In the genomic region with DNA sequence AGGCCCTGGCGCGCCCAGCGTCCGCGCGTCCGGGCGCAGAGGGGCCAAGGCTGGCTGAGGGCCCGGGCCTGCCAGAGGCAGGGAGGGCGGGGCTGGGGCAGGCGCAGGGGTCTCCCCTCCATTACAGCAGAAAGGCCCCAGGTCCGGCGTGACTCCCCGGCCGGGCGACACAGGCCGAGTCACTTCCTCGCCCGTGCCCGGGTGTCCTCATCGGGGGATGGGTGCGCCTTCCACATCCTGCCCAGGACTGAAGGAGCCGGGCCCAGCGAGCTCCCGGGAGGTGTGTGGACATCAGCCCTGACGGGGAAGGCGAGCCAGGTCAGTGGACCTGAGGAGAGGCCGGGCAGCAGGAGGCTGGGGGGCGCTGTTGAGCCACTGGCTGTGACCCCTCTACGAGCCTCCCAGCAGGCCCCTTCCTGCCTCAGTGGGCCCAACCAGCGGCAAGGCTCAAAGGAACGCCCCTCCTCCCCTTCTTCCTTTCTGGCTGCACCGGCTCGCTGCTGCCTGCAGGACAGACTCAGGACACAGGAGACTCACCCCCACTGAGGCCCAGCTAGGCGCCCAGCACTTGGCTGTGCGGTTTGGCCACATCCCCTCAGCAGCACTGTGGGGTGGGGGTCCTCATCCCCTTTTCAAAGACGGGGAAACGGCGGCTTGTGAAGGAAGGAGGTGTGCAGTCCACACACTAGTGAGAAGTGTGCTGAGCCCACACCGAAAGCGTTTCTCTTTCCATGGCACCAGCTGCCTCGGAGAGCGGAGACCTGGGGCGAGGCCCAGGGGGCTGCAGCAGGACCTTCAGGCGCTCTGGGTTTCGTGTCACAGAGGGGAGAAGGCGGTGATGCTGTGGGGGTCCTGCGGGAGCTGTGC, we compare ENCODE assay signal across 8 cellular contexts. TPM values are rescaled to one million over a fixed set of nuclear protein-coding genes. Genes with fewer than 3 reads are reported as not detected.
DNase-seq lines count a peak whose midpoint lies in the region; ATAC-seq and TF ChIP-seq lines count a peak whose summit lies in the region.

No MANE protein-coding gene starts in this region.

- peak overlapping the region; percentile 88 for H2AFZ ChIP-seq in neural progenitor cell (replicated peaks)

- H3K36me3 Mint-ChIP-seq in neural progenitor cell: no peaks in the 10 kb centered on the region
- no peaks in the 10 kb centered on the region for H3K36me3 Mint-ChIP-seq in CD8-positive, alpha-beta memory T cell

- H3K4me1 Mint-ChIP-seq in neural progenitor cell: peaks cover 23% of the 10 kb centered on the region
- H3K4me1 Mint-ChIP-seq in CD8-positive, alpha-beta memory T cell: peaks cover 0 to 5% (median 0%) of the 10 kb centered on the region in 3 donors

- H3K4me3 ChIP-seq in esophagus muscularis mucosa (peak overlapping the region; percentile 58 to 71 (median 66)), neural progenitor cell (peak overlapping the region; percentile 48)
- no peak overlapping the region for H3K4me3 ChIP-seq in CD8-positive, alpha-beta memory T cell (ENCODE audit: low read length)

- peak overlapping the region; percentile 90 for H3K4me2 ChIP-seq in neural progenitor cell

- intact Hi-C loops in esophagus muscularis mucosa (cut with DNase I): no loop called here

- no peaks in the 10 kb centered on the region for H3K9me3 Mint-ChIP-seq in neural progenitor cell
- H3K9me3 Mint-ChIP-seq in CD8-positive, alpha-beta memory T cell: no peaks in the 10 kb centered on the region

- H3K27me3 ChIP-seq in esophagus muscularis mucosa (peaks cover 0 to 39% (median 6%) of the 10 kb centered on the region in 4 donors), neural progenitor cell (peaks cover 70% of the 10 kb centered on the region)
- peaks cover 4% of the 10 kb centered on the region for H3K27me3 ChIP-seq in CD8-positive, alpha-beta memory T cell (ENCODE audit: insufficient read depth, low read length, poor library complexity, severe bottlenecking)

- ATAC-seq in HG03196 (IDR thresholded peaks at IDR 0.05; ENCODE audit: unreplicated experiment) (no peak), GM18873 (IDR thresholded peaks at IDR 0.05; ENCODE audit: low FRiP score, unreplicated experiment) (no peak)

- peak overlapping the region; percentile 24 for H3K4me3 Mint-ChIP-seq in neural progenitor cell
- H3K4me3 Mint-ChIP-seq in CD8-positive, alpha-beta memory T cell: peak overlapping the region in 1 of 7 donors; percentile 15

- DNase-seq in COR-L47 (lab: John Stamatoyannopoulos, UW): peak; percentile 21
- peak; percentile 54 for DNase-seq in M059J (ENCODE audit: low read depth)
- no peak for DNase-seq in esophagus muscularis mucosa (ENCODE audit: extremely low spot score)
- DNase-seq in neural progenitor cell (ENCODE audit: low spot score): peak; percentile 61
- DNase-seq in activated CD4-positive, alpha-beta T cell treated with anti-CD3 and anti-CD28 coated beads, Interleukin-2, amount 50 U/mL, for 4 hours: no peak
- no peak for DNase-seq in CD8-positive, alpha-beta memory T cell

- H3K27ac ChIP-seq in esophagus muscularis mucosa (replicated peaks in 1 of 4) (peak overlapping the region; percentile 84 to 92 (median 88)), neural progenitor cell (no peak overlapping the region)
- H3K27ac ChIP-seq in CD8-positive, alpha-beta memory T cell (ENCODE audit: low read depth, low read length): no peak overlapping the region

- H3K79me2 ChIP-seq in neural progenitor cell (ENCODE audit: low read depth): no peaks in the 10 kb centered on the region

- POLR2A ChIA-PET in CD8-positive, alpha-beta memory T cell (lab: Charles Lee): no interaction called here

- H3K36me3 ChIP-seq in esophagus muscularis mucosa (peaks cover 0 to 11% (median 2%) of the 10 kb centered on the region in 4 donors), neural progenitor cell (no peaks in the 10 kb centered on the region)
- H3K36me3 ChIP-seq in CD8-positive, alpha-beta memory T cell (ENCODE audit: insufficient read depth, low read length): no peaks in the 10 kb centered on the region

- H3K9me3 ChIP-seq in esophagus muscularis mucosa: no peaks in the 10 kb centered on the region
- H3K9me3 ChIP-seq in neural progenitor cell (ENCODE audit: low read depth): no peaks in the 10 kb centered on the region
- no peaks in the 10 kb centered on the region for H3K9me3 ChIP-seq in CD8-positive, alpha-beta memory T cell (ENCODE audit: low read length)

- peaks cover 14% of the 10 kb centered on the region for H4K20me1 ChIP-seq in neural progenitor cell (ENCODE audit: low read depth)

- CTCF ChIA-PET in CD8-positive, alpha-beta memory T cell (lab: Charles Lee): no interaction called here

- peaks cover 39% of the 10 kb centered on the region for H3F3A ChIP-seq in neural progenitor cell (ENCODE audit: low read depth)

- 42% methylated on average over 22 of the region's 48 CpGs for WGBS in esophagus muscularis mucosa

- no peak overlapping the region for H3K9ac ChIP-seq in neural progenitor cell

- H3K27ac Mint-ChIP-seq in neural progenitor cell: no peak overlapping the region
- H3K27ac Mint-ChIP-seq in CD8-positive, alpha-beta memory T cell: no peak overlapping the region

- TF ChIP-seq EP300 in esophagus muscularis mucosa (IDR thresholded peaks at IDR 0.05): no peak

- peaks cover 23% of the 10 kb centered on the region for H3K27me3 Mint-ChIP-seq in neural progenitor cell (ENCODE audit: insufficient read depth, low read depth)
- peaks cover 19 to 28% of the 10 kb centered on the region in 2 donors for H3K27me3 Mint-ChIP-seq in CD8-positive, alpha-beta memory T cell

- no peak for TF ChIP-seq POLR2A in esophagus muscularis mucosa (IDR thresholded peaks at IDR 0.05; ENCODE audit: low read depth)

- H3K4me1 ChIP-seq in esophagus muscularis mucosa (peaks cover 75 to 94% (median 89%) of the 10 kb centered on the region in 4 donors), neural progenitor cell (peaks cover 25% of the 10 kb centered on the region)
- H3K4me1 ChIP-seq in CD8-positive, alpha-beta memory T cell (ENCODE audit: insufficient read depth, low read length): peaks cover 7% of the 10 kb centered on the region

- peak; percentile 24 to 38 (median 29) for TF ChIP-seq CTCF in esophagus muscularis mucosa (IDR thresholded peaks at IDR 0.05)
- peak; percentile 43 for TF ChIP-seq CTCF in neural progenitor cell (IDR thresholded peaks at IDR 0.05)

RNA-seq across cellular contexts. Expression of gene TNFAIP2, which starts 0.6 kb away (rescaled TPM):
- total RNA-seq in M059J (2014; rRNA removed; shearing (Covaris generic)): 89.3 and 135 TPM in 2 replicates
- total RNA-seq in esophagus muscularis mucosa (100 to 1,000 TPM in 1 of 4 donors, 10 to 100 TPM in 3; 29.0 to 104 (median 74.0) TPM), neural progenitor cell (ENCODE audit: low replicate concordance) (5.3 and 14.0 TPM in 2 replicates)
- 1 to 10 TPM in 1 of 2 experiments, under 1 TPM in 1; 0.70 to 1.4 TPM for total RNA-seq in CD8-positive, alpha-beta memory T cell
- polyA plus RNA-seq in CD8-positive, alpha-beta memory T cell: not detected

RNA-seq across cellular contexts. Expression of gene EXOC3L4, which starts 29.3 kb away (rescaled TPM):
- not detected in 2 replicates for total RNA-seq in M059J (2014; rRNA removed; shearing (Covaris generic))
- 1 to 10 TPM in 3 of 4 donors, under 1 TPM in 1; 0.42 to 2.0 (median 1.2) TPM for total RNA-seq in esophagus muscularis mucosa
- total RNA-seq in neural progenitor cell (ENCODE audit: low replicate concordance): not detected in 2 replicates
- total RNA-seq in CD8-positive, alpha-beta memory T cell: not detected
- polyA plus RNA-seq in CD8-positive, alpha-beta memory T cell: not detected

RNA-seq across cellular contexts. Expression of gene LBHD2, which starts 39.9 kb away (rescaled TPM):
- not detected in 2 replicates for total RNA-seq in M059J (2014; rRNA removed; shearing (Covaris generic))
- not detected for total RNA-seq in esophagus muscularis mucosa
- not detected in 2 replicates for total RNA-seq in neural progenitor cell (ENCODE audit: low replicate concordance)
- total RNA-seq in CD8-positive, alpha-beta memory T cell: not detected
- polyA plus RNA-seq in CD8-positive, alpha-beta memory T cell: not detected

Comparison
In these comparisons a context has a peak if more than half of its experiments do, and no peak if none do; other contexts are left out.
1. DNase-seq: peak in COR-L47 (single experiment), M059J (single experiment) and neural progenitor cell (single experiment); none in esophagus muscularis mucosa (single experiment), activated CD4-positive, alpha-beta T cell treated with anti-CD3 and anti-CD28 coated beads, Interleukin-2, amount 50 U/mL, for 4 hours (0 of 2) and CD8-positive, alpha-beta memory T cell (0 of 5).
2. H3K27ac ChIP-seq: peak in esophagus muscularis mucosa (4 of 4); none in neural progenitor cell (single experiment) and CD8-positive, alpha-beta memory T cell (single experiment).